In genomic region chr21:37371041-37371397, GRCh38 we compare ENCODE assay signal across 10 cellular contexts. TPM values are rescaled to one million over a fixed set of nuclear protein-coding genes. Genes with fewer than 3 reads are reported as not detected.
DNase-seq lines count a peak whose midpoint lies in the region; ATAC-seq and TF ChIP-seq lines count a peak whose summit lies in the region.
"Had no signal": no experiment of that assay in that cellular context is flagged by ENCODE, and none has a peak within 500 bp of the region (broad histone marks: within the 10 kb centered on the region; RNA-seq: fewer than 3 reads in every experiment).

No MANE protein-coding gene starts in this region.

- H3K27ac Mint-ChIP-seq in activated B cell treated with CpG ODN at 0.5 μM for 24 hours, result peak overlapping the region; percentile 71
- peak overlapping the region; percentile 87 to 90 for H3K27ac Mint-ChIP-seq in stimulated activated naive CD8-positive, alpha-beta T cell treated with anti-CD3 and anti-CD28 coated beads, Interleukin-15, amount 100 ng/mL, for 72 hours

- intact Hi-C loops in activated B cell treated with CpG ODN at 0.5 μM for 24 hours (cut with micrococcal nuclease), result loop anchor here (2.0 to 5.0 kb wide), 3 partner anchors 20 to 90 kb away; no protein-coding TSS in a partner anchor

- POLR2A ChIA-PET in activated B cell treated with CpG ODN at 0.5 μM for 24 hours (lab: Charles Lee), result interaction anchor here (1.1 to 4.4 kb wide), 3 partner anchors 11 to 151 kb away, joined by 3 to 25 read pairs (median 5); partner anchors contain the start of gene VPS26C

- H3K9me3 Mint-ChIP-seq in activated T-cell treated with anti-CD3 and anti-CD28 coated beads, Interleukin-2, amount 50 U/mL, for 4 hours, result peaks cover 3% of the 10 kb centered on the region
- H3K9me3 Mint-ChIP-seq in activated B cell treated with CpG ODN at 0.5 μM for 24 hours, result no peaks in the 10 kb centered on the region
- no peaks in the 10 kb centered on the region for H3K9me3 Mint-ChIP-seq in stimulated activated naive CD8-positive, alpha-beta T cell treated with anti-CD3 and anti-CD28 coated beads, Interleukin-15, amount 100 ng/mL, for 72 hours

- no peak for ATAC-seq in activated T-cell treated with anti-CD3 and anti-CD28 coated beads, Interleukin-2, amount 50 U/mL, for 4 hours
- no peak for ATAC-seq in activated B cell treated with CpG ODN at 0.5 μM for 24 hours (ENCODE audit: low read depth)
- no peak for ATAC-seq in stimulated activated naive CD8-positive, alpha-beta T cell treated with anti-CD3 and anti-CD28 coated beads, Interleukin-15, amount 100 ng/mL, for 72 hours

- no peaks in the 10 kb centered on the region for H3K27me3 Mint-ChIP-seq in activated T-cell treated with anti-CD3 and anti-CD28 coated beads, Interleukin-2, amount 50 U/mL, for 4 hours (ENCODE audit: low read depth)
- no peaks in the 10 kb centered on the region for H3K27me3 Mint-ChIP-seq in activated B cell treated with CpG ODN at 0.5 μM for 24 hours
- H3K27me3 Mint-ChIP-seq in stimulated activated naive CD8-positive, alpha-beta T cell treated with anti-CD3 and anti-CD28 coated beads, Interleukin-15, amount 100 ng/mL, for 72 hours, result no peaks in the 10 kb centered on the region

- peak overlapping the region; percentile 14 for H3K4me3 ChIP-seq in fibroblast of the aortic adventitia (ENCODE audit: low read depth, low read length)
- peak overlapping the region in 1 of 2 donors; percentile 32 for H3K4me3 ChIP-seq in foreskin fibroblast (ENCODE audit: low read depth in 1 of 2, low read length in 2 of 2)

- H3K4me1 Mint-ChIP-seq in activated T-cell treated with anti-CD3 and anti-CD28 coated beads, Interleukin-2, amount 50 U/mL, for 4 hours (ENCODE audit: low read depth), result peaks cover 70% of the 10 kb centered on the region
- peaks cover 72% of the 10 kb centered on the region for H3K4me1 Mint-ChIP-seq in activated B cell treated with CpG ODN at 0.5 μM for 24 hours
- peaks cover 62% of the 10 kb centered on the region for H3K4me1 Mint-ChIP-seq in stimulated activated naive CD8-positive, alpha-beta T cell treated with anti-CD3 and anti-CD28 coated beads, Interleukin-15, amount 100 ng/mL, for 72 hours

- no peak for TF ChIP-seq CTCF in activated B cell treated with CpG ODN at 0.5 μM for 24 hours (IDR thresholded peaks at IDR 0.05)
- TF ChIP-seq CTCF in fibroblast of the aortic adventitia (IDR thresholded peaks at IDR 0.05; ENCODE audit: insufficient read depth, low read length), result no peak
- no peak for TF ChIP-seq CTCF in foreskin fibroblast (IDR thresholded peaks at IDR 0.05; ENCODE audit: low read depth, low read length)

- CTCF ChIA-PET in activated B cell treated with CpG ODN at 0.5 μM for 24 hours (lab: Charles Lee), result no interaction called here

- no peak for DNase-seq in activated T-cell treated with anti-CD3 and anti-CD28 coated beads, Interleukin-2, amount 50 U/mL, for 4 hours
- no peak for DNase-seq in activated T-cell treated with anti-CD3 and anti-CD28 coated beads, Interleukin-2, amount 50 U/mL, for 48 hours
- DNase-seq in activated B cell treated with CpG ODN at 0.5 μM for 24 hours (no peak), fibroblast of the aortic adventitia (ENCODE audit: low read depth) (no peak), DMS114 treated with DMSO at 0.1 percent for 48 hours (lab: John Stamatoyannopoulos, UW; ENCODE audit: unreplicated experiment) (no peak), superior temporal gyrus (ENCODE audit: extremely low spot score) (no peak), foreskin fibroblast (no peak)
- DNase-seq in stimulated activated naive CD8-positive, alpha-beta T cell treated with anti-CD3 and anti-CD28 coated beads, Interleukin-15, amount 100 ng/mL, for 72 hours, result no peak
- DNase-seq: activated CD4-positive, CD25-positive, alpha-beta regulatory T cell; cortex of kidney had no signal

- H3K36me3 Mint-ChIP-seq in activated T-cell treated with anti-CD3 and anti-CD28 coated beads, Interleukin-2, amount 50 U/mL, for 4 hours (ENCODE audit: insufficient read depth), result peaks cover 3% of the 10 kb centered on the region
- peaks cover 11% of the 10 kb centered on the region for H3K36me3 Mint-ChIP-seq in activated B cell treated with CpG ODN at 0.5 μM for 24 hours (ENCODE audit: low read depth)

- peak overlapping the region; percentile 91 for H3K4me3 Mint-ChIP-seq in activated T-cell treated with anti-CD3 and anti-CD28 coated beads, Interleukin-2, amount 50 U/mL, for 4 hours
- H3K4me3 Mint-ChIP-seq in activated B cell treated with CpG ODN at 0.5 μM for 24 hours, result peak overlapping the region; percentile 72
- peak overlapping the region; percentile 84 to 89 for H3K4me3 Mint-ChIP-seq in stimulated activated naive CD8-positive, alpha-beta T cell treated with anti-CD3 and anti-CD28 coated beads, Interleukin-15, amount 100 ng/mL, for 72 hours

RNA-seq across cellular contexts. Expression of gene DYRK1A, which starts 4.4 kb away (rescaled TPM):
- 10 to 100 TPM; 53.8 to 60.1 (median 56.1) TPM for total RNA-seq in activated T-cell treated with anti-CD3 and anti-CD28 coated beads, Interleukin-2, amount 50 U/mL, for 4 hours
- total RNA-seq in activated B cell treated with CpG ODN at 0.5 μM for 24 hours (93.4 and 99.9 TPM in 2 replicates), fibroblast of the aortic adventitia (ENCODE audit: low replicate concordance) (46.5 and 80.2 TPM in 2 replicates)
